In genomic region chr5:76998251-76998650, GRCh38 we compare ENCODE assay signal across 15 cellular contexts. TPM values are rescaled to one million over a fixed set of nuclear protein-coding genes. Genes with fewer than 3 reads are reported as not detected.
DNase-seq lines count a peak whose midpoint lies in the region; ATAC-seq, FAIRE-seq and TF ChIP-seq lines count a peak whose summit lies in the region.
"Not testable (repeated sequence)": the region's sequence is repeated elsewhere in the genome, so short reads cannot be mapped to it uniquely, and the experiment has no call there.
"Had no signal": no experiment of that assay in that cellular context is flagged by ENCODE, and none has a peak within 500 bp of the region (broad histone marks: within the 10 kb centered on the region; RNA-seq: fewer than 3 reads in every experiment).

No MANE protein-coding gene starts in this region.

- BruUV-seq in K562 (replicated peaks; lab: Mats Ljungman, UMichigan), result not testable (repeated sequence)

- not testable (repeated sequence) for H3K36me3 ChIP-seq in HEK293 (ENCODE audit: control insufficient read depth in 2 of 2, insufficient read depth in 1 of 2, low read length in 2 of 2); K562 (ENCODE audit: control insufficient read depth, insufficient read depth, low read length)

- POLR2A ChIA-PET in HEK293 (lab: Yijun Ruan, JAX); K562 (lab: Yijun Ruan, JAX): not testable (repeated sequence)

- H3K4me3 ChIP-seq in HEK293 (ENCODE audit: low read depth, low read length); K562: not testable (repeated sequence)

- not testable (repeated sequence) for H4K20me1 ChIP-seq in K562 (replicated peaks; ENCODE audit: control insufficient read depth, insufficient read depth, low read length)

- not testable (repeated sequence) for TF ChIP-seq EP300 in K562 (IDR thresholded peaks at IDR 0.05; ENCODE audit: low read length)

- in situ Hi-C loops in K562 (cut with MboI), result not testable (repeated sequence)

- H2AFZ ChIP-seq in K562 (ENCODE audit: low read depth, low read length), result not testable (repeated sequence)

- not testable (repeated sequence) for ATAC-seq in K562

- H3K9me1 ChIP-seq in K562 (ENCODE audit: control insufficient read depth, insufficient read depth, low read length), result not testable (repeated sequence)

- not testable (repeated sequence) for TF ChIP-seq CTCF in HEK293 (tag by site-specific recombination; IDR thresholded peaks at IDR 0.05); K562 (IDR thresholded peaks at IDR 0.05 in 2 of 3, conservative IDR thresholded peaks at IDR 0.05 in 1 of 3; ENCODE audit: insufficient read depth in 2 of 3, low read depth in 1 of 3, low read length in 3 of 3)

- not testable (repeated sequence) for DNase-seq in K562 (ENCODE audit: extremely low read depth in 1 of 4, low spot score in 3 of 4); urothelium cell line (ENCODE audit: low spot score)

- not testable (repeated sequence) for TF ChIP-seq POLR2A in K562 (conservative IDR thresholded peaks at IDR 0.05)

- H3K9ac ChIP-seq in K562 (ENCODE audit: insufficient read depth in 1 of 2, low read depth in 2 of 2, low read length in 2 of 2), result not testable (repeated sequence)

- not testable (repeated sequence) for H3K9me3 ChIP-seq in HEK293 (ENCODE audit: control insufficient read depth, insufficient read depth, low read depth, low read length); K562 (replicated peaks; ENCODE audit: control insufficient read depth, insufficient read depth, low read depth, low read length)

- H3K4me2 ChIP-seq in K562 (ENCODE audit: insufficient read depth, low read length), result not testable (repeated sequence)

- intact Hi-C loops in K562 (cut with micrococcal nuclease), result not testable (repeated sequence)

- not testable (repeated sequence) for FAIRE-seq in K562 (lab: Jason Lieb, UNC)
- peak; percentile 74 for FAIRE-seq in urothelium cell line (lab: Jason Lieb, UNC)

- CTCF ChIA-PET in HEK293 (lab: Yijun Ruan, JAX); K562 (lab: Yijun Ruan, JAX; ENCODE audit: low intra/inter-chr PET ratio): not testable (repeated sequence)

- H3K79me2 ChIP-seq in K562 (ENCODE audit: control insufficient read depth, insufficient read depth, low read length), result not testable (repeated sequence)

- not testable (repeated sequence) for H3K4me1 ChIP-seq in HEK293 (ENCODE audit: control insufficient read depth, insufficient read depth, low read length); K562 (replicated peaks in 1 of 2; ENCODE audit: control insufficient read depth in 2 of 2, insufficient read depth in 2 of 2, low read length in 2 of 2)

- not testable (repeated sequence) for H3K27ac ChIP-seq in HEK293 (ENCODE audit: extremely low read depth, low read depth, low read length); K562 (ENCODE audit: extremely low read depth, low read depth, low read length)

- WGBS in K562 (ENCODE audit: insufficient coverage, low coverage, missing lambda C conversion rate), result 2% methylated on average over 4 of the region's 4 CpGs

- not testable (repeated sequence) for TF ChIP-seq RAD21 in K562 (CRISPR knock-in tag; conservative IDR thresholded peaks at IDR 0.05 in 1 of 2, IDR thresholded peaks at IDR 0.05 in 1 of 2)

- peaks cover 5 to 18% of the 10 kb centered on the region in 2 experiments; a peak in 4 of 5 replicates for H3K27me3 ChIP-seq in K562 (ENCODE audit: control insufficient read depth in 2 of 2, insufficient read depth in 2 of 2, low read length in 2 of 2)

TF ChIP-seq in HEK293, 187 proteins besides CTCF, POLR2A, EP300 and RAD21:
- TF ChIP-seq ZNF146 (tag by site-specific recombination; IDR thresholded peaks at IDR 0.05), result peak; percentile 82

TF ChIP-seq in K562, 482 proteins besides CTCF, POLR2A, EP300 and RAD21:
- peak; percentile 55 for TF ChIP-seq ZNF146 (CRISPR knock-in tag; IDR thresholded peaks at IDR 0.05; ENCODE audit: unreplicated experiment)

RNA-seq across cellular contexts. Expression of gene AGGF1, which starts 32.0 kb away (rescaled TPM):
- 8.7 and 14.0 TPM in 2 replicates for total RNA-seq in K562 (2011; cell fraction: chromatin; rRNA removed; ENCODE audit: low replicate concordance)
- 4.8 and 7.0 TPM in 2 replicates for total RNA-seq in K562 (2011; cell fraction: nucleolus; rRNA removed)
- 7.1 and 8.5 TPM in 2 replicates for total RNA-seq in K562 (2011; cell fraction: nucleoplasm; rRNA removed)
- total RNA-seq in K562 (2014; rRNA removed) (15.6 and 19.8 TPM in 2 replicates), K562 (2014; rRNA removed; fragmentation: Illumina TruSeq; extraction: Trizol) (14.7 and 17.8 TPM in 2 replicates), K562 (2015; rRNA removed; fragmentation: Illumina TruSeq; extraction: Trizol) (12.1 and 13.4 TPM in 2 replicates), K562 (2021) (16.7 and 17.2 TPM in 2 replicates)
- polyA plus RNA-seq in K562 (2011; rRNA removed) (15.6 and 20.4 TPM in 2 replicates), K562 (2014; fragmentation: Illumina TruSeq; extraction: Trizol) (10.7 and 12.9 TPM in 2 replicates), K562 (2014; fragmentation: Nextera tagmentation; extraction: Ambion mirVana) (1 to 10 TPM; 5.2 to 5.8 TPM), K562 (2014; rRNA removed) (10.0 and 12.4 TPM in 2 replicates)
- polyA plus RNA-seq in K562 (2011; cell fraction: cytosol; rRNA removed), result 6.5 and 9.1 TPM in 2 replicates
- 6.0 and 6.9 TPM in 2 replicates for polyA plus RNA-seq in K562 (2011; cell fraction: nucleus; rRNA removed)
- polyA plus RNA-seq in K562 (2012), result 10.0 and 12.8 TPM in 2 replicates
- polyA minus RNA-seq in K562 (2011; rRNA and poly(A)+ RNA removed), result 10.4 and 13.3 TPM in 2 replicates
- 6.3 and 8.2 TPM in 2 replicates for polyA minus RNA-seq in K562 (2011; cell fraction: cytosol; rRNA and poly(A)+ RNA removed)
- polyA minus RNA-seq in K562 (2011; cell fraction: nucleus; rRNA and poly(A)+ RNA removed), result 9.6 and 15.6 TPM in 2 replicates

RNA-seq across cellular contexts. Expression of gene CRHBP, which starts 45.4 kb away (rescaled TPM):
- total RNA-seq in K562 (2011; cell fraction: chromatin; rRNA removed; ENCODE audit: low replicate concordance), result not detected in 2 replicates
- not detected in 2 replicates for total RNA-seq in K562 (2011; cell fraction: nucleolus; rRNA removed)
- not detected in 2 replicates for total RNA-seq in K562 (2011; cell fraction: nucleoplasm; rRNA removed)
- total RNA-seq in K562 (2014; rRNA removed) (not detected in 2 replicates), K562 (2014; rRNA removed; fragmentation: Illumina TruSeq; extraction: Trizol) (not detected in 2 replicates), K562 (2015; rRNA removed; fragmentation: Illumina TruSeq; extraction: Trizol) (not detected in 2 replicates), K562 (2021) (not detected in 2 replicates)
- polyA plus RNA-seq in K562 (2011; rRNA removed) (not detected in 2 replicates), K562 (2014; fragmentation: Illumina TruSeq; extraction: Trizol) (not detected in 2 replicates), K562 (2014; fragmentation: Nextera tagmentation; extraction: Ambion mirVana) (not detected), K562 (2014; rRNA removed) (0.35 TPM in 1 of 2 replicates, not detected in the other)
- not detected in 2 replicates for polyA plus RNA-seq in K562 (2011; cell fraction: cytosol; rRNA removed)
- polyA plus RNA-seq in K562 (2011; cell fraction: nucleus; rRNA removed), result not detected in 2 replicates
- not detected in 2 replicates for polyA plus RNA-seq in K562 (2012)
- not detected in 2 replicates for polyA minus RNA-seq in K562 (2011; rRNA and poly(A)+ RNA removed)
- polyA minus RNA-seq in K562 (2011; cell fraction: cytosol; rRNA and poly(A)+ RNA removed), result not detected in 2 replicates
- polyA minus RNA-seq in K562 (2011; cell fraction: nucleus; rRNA and poly(A)+ RNA removed), result not detected in 2 replicates
- total RNA-seq: A172; A673; Caco-2; Calu3; CD4-positive, alpha-beta memory T cell; CD4-positive, alpha-beta T cell; CD8-positive, alpha-beta memory T cell; CD8-positive, alpha-beta T cell had no signal
- polyA plus RNA-seq: A549; BJ; CD14-positive monocyte; CD4-positive, alpha-beta memory T cell; CD4-positive, CD25-positive, alpha-beta regulatory T cell; CD8-positive, alpha-beta memory T cell had no signal
